Comparison of ENCODE assay signal across 21 cellular contexts in the genomic region with DNA sequence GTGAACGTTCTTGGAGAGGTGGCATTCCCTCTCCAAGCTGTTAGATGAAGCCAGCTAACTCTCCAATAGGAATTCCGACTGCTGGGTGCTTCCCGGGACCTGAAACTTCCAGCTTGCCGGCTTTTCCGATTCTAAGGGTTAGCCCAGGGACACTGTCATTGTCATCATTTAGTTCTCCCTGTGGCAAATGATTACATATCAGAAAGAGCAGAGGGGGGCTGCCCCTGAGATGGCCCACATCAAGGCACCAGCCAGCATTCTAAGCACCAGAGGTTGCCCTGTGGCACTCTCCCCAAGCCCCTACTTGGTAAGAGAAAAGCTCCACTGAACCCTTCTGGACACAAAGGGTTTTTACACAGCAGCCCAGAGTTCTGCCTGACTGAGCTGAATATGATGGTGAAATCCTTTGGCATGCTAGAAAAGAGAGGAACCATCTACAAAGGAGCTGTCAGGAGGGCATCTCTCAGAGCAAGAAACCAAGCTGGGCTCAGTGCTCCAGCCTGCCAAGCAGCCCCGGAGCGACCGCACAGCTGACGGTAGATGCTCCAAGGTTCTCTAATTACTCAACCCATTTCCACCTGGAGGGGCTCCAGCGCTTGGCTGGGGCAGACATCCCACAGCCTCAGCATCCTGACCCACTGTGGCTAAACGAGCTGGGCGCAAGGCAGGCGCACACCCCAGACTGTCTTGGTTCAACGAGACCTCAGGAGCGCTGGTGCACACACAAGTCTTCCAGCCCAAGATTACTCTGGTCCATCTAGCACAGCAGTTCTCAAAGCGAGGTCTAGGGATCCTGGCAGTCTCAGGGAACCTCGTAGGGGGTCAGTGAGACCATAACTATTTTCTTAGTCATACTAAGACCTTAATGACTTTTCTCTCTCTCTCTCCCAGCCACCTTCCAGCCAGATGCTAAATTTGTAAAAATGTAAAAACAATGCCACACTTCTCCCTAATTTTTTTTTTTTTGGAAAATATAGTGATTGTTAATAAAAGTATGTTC.
DNase-seq lines count a peak whose midpoint lies in the region; ATAC-seq and TF ChIP-seq lines count a peak whose summit lies in the region.
"Had no signal": no experiment of that assay in that cellular context is flagged by ENCODE, and none has a peak within 500 bp of the region (broad histone marks: within the 10 kb centered on the region; RNA-seq: fewer than 3 reads in every experiment).

No MANE protein-coding gene starts in this region.

- H3K27ac ChIP-seq in coronary artery (no peak overlapping the region), osteoblast (ENCODE audit: low read depth, low read length) (no peak overlapping the region)
- H3K27ac ChIP-seq: BLaER1, PC-9 had no signal

- ATAC-seq in HG02852 (IDR thresholded peaks at IDR 0.05; ENCODE audit: unreplicated experiment), result no peak
- no peak for ATAC-seq in GM19395 (IDR thresholded peaks at IDR 0.05; ENCODE audit: unreplicated experiment)
- ATAC-seq: CD8-positive, alpha-beta T cell; GM12878 had no signal

- no peak for TF ChIP-seq CTCF in coronary artery (IDR thresholded peaks at IDR 0.05)
- TF ChIP-seq CTCF in osteoblast (IDR thresholded peaks at IDR 0.05; ENCODE audit: extremely low read depth, low read depth, low read length), result no peak

- H3K4me3 ChIP-seq in coronary artery, result no peak overlapping the region
- H3K4me3 ChIP-seq in osteoblast (ENCODE audit: insufficient read depth, low read length), result no peak overlapping the region
- H3K4me3 ChIP-seq: BLaER1, GM12878, PC-9 had no signal

- H3K4me1 ChIP-seq in osteoblast (ENCODE audit: insufficient read depth, low read length), result peaks cover 17% of the 10 kb centered on the region
- H3K4me1 ChIP-seq: BLaER1 had no signal

- H3K4me2 ChIP-seq in osteoblast (ENCODE audit: insufficient read depth, low read length), result no peak overlapping the region
- H3K4me2 ChIP-seq: BLaER1, PC-9 had no signal

- no peak overlapping the region for H2AFZ ChIP-seq in osteoblast (ENCODE audit: low read length)
- H2AFZ ChIP-seq: PC-9 had no signal

- no peaks in the 10 kb centered on the region for H4K20me1 ChIP-seq in osteoblast (ENCODE audit: insufficient read depth, low read length)
- H4K20me1 ChIP-seq: BLaER1 had no signal

- DNase-seq in A172 (ENCODE audit: low spot score), result peak; percentile 19
- DNase-seq in M059J (ENCODE audit: low read depth), result peak; percentile 51
- DNase-seq in coronary artery (ENCODE audit: low spot score), result peak; percentile 46
- DNase-seq in osteoblast (ENCODE audit: insufficient read length, low spot score, missing footprints), result peak; percentile 73
- no peak for DNase-seq in KG1 (lab: John Stamatoyannopoulos, UW)
- no peak for DNase-seq in HuH-7.5 (ENCODE audit: low spot score)
- DNase-seq: CD8-positive, alpha-beta T cell; GDM1; GOT3; IMR-90; MV-4-11; NCI-H1417; NCI-H187 treated with DMSO at 0.1 percent for 48 hours; NCI-H2171; NCI-H446 treated with DMSO at 0.1 percent for 48 hours; NCI-H748 treated with DMSO at 0.1 percent for 48 hours; PC-9 had no signal

- H3K79me2 ChIP-seq in osteoblast (ENCODE audit: insufficient read depth, low read length), result no peaks in the 10 kb centered on the region

- H3K36me3 ChIP-seq in osteoblast (ENCODE audit: insufficient read depth, low read length), result no peaks in the 10 kb centered on the region
- H3K36me3 ChIP-seq: BLaER1 had no signal

- H3K27me3 ChIP-seq in osteoblast (ENCODE audit: insufficient read depth, low read length), result no peaks in the 10 kb centered on the region
- H3K27me3 ChIP-seq: BLaER1 had no signal

- no peaks in the 10 kb centered on the region for H3K9me3 ChIP-seq in osteoblast (ENCODE audit: low read depth, low read length)
- H3K9me3 ChIP-seq: BLaER1 had no signal

Comparison
In these comparisons a context has a peak if more than half of its experiments do, and no peak if none do; other contexts are left out.
1. DNase-seq: peak in A172 (single experiment), M059J (single experiment), coronary artery (single experiment) and osteoblast (single experiment); none in KG1 (single experiment) and HuH-7.5 (single experiment).